34 cellular contexts compared by ENCODE assay signal in the genomic region with DNA sequence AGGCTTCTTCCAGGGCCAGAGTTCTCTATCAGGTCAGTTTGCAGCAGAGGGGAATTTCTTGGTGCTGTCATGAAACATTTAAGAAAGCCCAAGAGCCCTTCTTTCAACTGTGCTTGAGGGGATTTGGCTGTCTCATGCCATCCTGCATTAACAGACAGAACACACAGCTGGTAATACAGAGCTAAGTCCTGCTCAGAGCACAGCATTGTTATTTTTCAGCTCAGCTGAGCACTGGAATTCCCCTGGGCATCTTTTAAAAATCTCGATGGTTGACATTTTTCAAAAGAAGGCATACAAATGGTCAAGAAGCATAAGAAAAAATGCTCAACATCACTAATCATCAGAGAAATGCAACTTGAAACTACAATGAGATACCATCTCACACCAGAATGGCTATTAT. TPM values are rescaled to one million over a fixed set of nuclear protein-coding genes. Genes with fewer than 3 reads are reported as not detected.
DNase-seq lines count a peak whose midpoint lies in the region; ATAC-seq, FAIRE-seq and TF ChIP-seq lines count a peak whose summit lies in the region.
"Had no signal": no experiment of that assay in that cellular context is flagged by ENCODE, and none has a peak within 500 bp of the region (broad histone marks: within the 10 kb centered on the region; RNA-seq: fewer than 3 reads in every experiment).

No MANE protein-coding gene starts in this region.

- H3K4me1 ChIP-seq in GM12878 (ENCODE audit: control insufficient read depth, insufficient read depth, low read length): no peaks in the 10 kb centered on the region
- H3K4me1 ChIP-seq in trophoblast cell (ENCODE audit: control insufficient read depth in 1 of 2, insufficient read depth in 2 of 2, low read length in 2 of 2): peaks cover 2 to 13% of the 10 kb centered on the region in 2 experiments
- H3K4me1 ChIP-seq: HAP-1 had no signal

- no peak overlapping the region for H3K18ac ChIP-seq in trophoblast cell (ENCODE audit: low read length)

- H2AFZ ChIP-seq in GM12878 (ENCODE audit: control insufficient read depth, low read depth, low read length): no peak overlapping the region; the same call in 1 of the 2 replicates
- no peak overlapping the region for H2AFZ ChIP-seq in trophoblast cell (ENCODE audit: insufficient read depth, low read length, poor library complexity)

- no peak overlapping the region for H3K14ac ChIP-seq in trophoblast cell (ENCODE audit: low read length)

- H3K4ac ChIP-seq in trophoblast cell (ENCODE audit: low read depth, low read length): no peak overlapping the region

- H2BK120ac ChIP-seq in trophoblast cell (ENCODE audit: insufficient read depth, low read length, poor library complexity): no peak overlapping the region

- WGBS in GM12878 (ENCODE audit: insufficient coverage, insufficient replicate concordance, low lambda C conversion rate, missing lambda C conversion rate): 0% methylated on average over 1 of the region's 1 CpG
- WGBS in trophoblast cell (ENCODE audit: extremely low coverage, insufficient coverage, insufficient read length): no CpG with 5 or more reads among the region's 1 CpG

- no peak overlapping the region for H3K9ac ChIP-seq in GM12878 (ENCODE audit: control insufficient read depth, insufficient read depth, low read length)
- no peak overlapping the region for H3K9ac ChIP-seq in trophoblast cell (ENCODE audit: low read length)

- RAD21 ChIA-PET in GM12878 (lab: Charles Lee; ENCODE audit: unreplicated experiment): interaction anchor here (0.6 to 2.0 kb wide), 3 partner anchors 23 to 264 kb away, joined by 3 to 12 read pairs (median 3); no protein-coding TSS in a partner anchor

- no peak for TF ChIP-seq CTCF in GM12865 (IDR thresholded peaks at IDR 0.05; ENCODE audit: insufficient read depth, low read depth, low read length, missing control alignments)
- no peak for TF ChIP-seq CTCF in GM12878 (IDR thresholded peaks at IDR 0.05 in 2 of 3, conservative IDR thresholded peaks at IDR 0.05 in 1 of 3; ENCODE audit: control insufficient read depth in 2 of 3, extremely low read depth in 1 of 3, insufficient read depth in 1 of 3, low read depth in 3 of 3, low read length in 3 of 3)

- TF ChIP-seq EP300 in GM12878 (IDR thresholded peaks at IDR 0.05; ENCODE audit: borderline replicate concordance in 1 of 2, control insufficient read depth in 1 of 2, low read depth in 2 of 2, low read length in 2 of 2): 0 out of 4 replicates have a peak, but pooled peaks of 1 of the 2 experiments have one; percentile 31

- DNase-seq in GM12865 (ENCODE audit: low read depth): peak; percentile 73
- peak; percentile 60 for DNase-seq in GM12878 (ENCODE audit: low read depth, low spot score)
- peak; percentile 49 to 90 for DNase-seq in trophoblast cell
- no peak for DNase-seq in T-helper 17 cell
- DNase-seq in amniotic stem cell (lab: John Stamatoyannopoulos, UW): no peak
- DNase-seq: activated CD4-positive, alpha-beta T cell treated with anti-CD3 and anti-CD28 coated beads for 36 hours; activated CD8-positive, alpha-beta T cell treated with anti-CD3 and anti-CD28 coated beads, Interleukin-2, amount 10 ng/mL, durations not matched to agents 7 days and 5 days; activated naive CD8-positive, alpha-beta T cell treated with anti-CD3 and anti-CD28 coated beads for 36 hours; AML-193; CD4-positive, alpha-beta memory T cell; effector memory CD8-positive, alpha-beta T cell; erythroblast; glutamatergic neuron; KG1; mammary epithelial cell; NCI-H1436; NCI-H2081; NCI-H345; ovary; SIG-M5; stimulated activated naive CD4-positive, alpha-beta T cell treated with Interleukin-2 at 50 U/mL for 16 hours; T-helper 9 cell had no signal

- no peaks in the 10 kb centered on the region; the same call in 2 of the 3 replicates for H3K9me3 ChIP-seq in GM12878 (replicated peaks; ENCODE audit: control insufficient read depth, insufficient read depth, low read length)
- no peaks in the 10 kb centered on the region for H3K9me3 ChIP-seq in trophoblast cell (ENCODE audit: insufficient read depth, low read depth, low read length)
- H3K9me3 ChIP-seq in T-helper 17 cell (ENCODE audit: control insufficient read depth, low read length, poor library complexity, severe bottlenecking): no peaks in the 10 kb centered on the region
- H3K9me3 ChIP-seq: HAP-1, ovary, suprapubic skin had no signal

- no peak for FAIRE-seq in GM12878 (lab: Jason Lieb, UNC)
- FAIRE-seq: astrocyte, GM18507, HTR-8/SVneo, RCC 7860 had no signal

- TF ChIP-seq RAD21 in GM12878 (IDR thresholded peaks at IDR 0.05; ENCODE audit: insufficient read depth, low read depth, low read length): no peak

- H2AK5ac ChIP-seq in trophoblast cell (ENCODE audit: low read length): no peak overlapping the region

- H3K79me1 ChIP-seq in trophoblast cell (ENCODE audit: low read length): peaks cover 9% of the 10 kb centered on the region

- H3K27me3 ChIP-seq in GM12878 (replicated peaks in 1 of 2; ENCODE audit: control insufficient read depth in 2 of 2, insufficient read depth in 2 of 2, low read length in 1 of 2): no peaks in the 10 kb centered on the region
- H3K27me3 ChIP-seq in trophoblast cell (ENCODE audit: insufficient read depth, low read length): no peaks in the 10 kb centered on the region
- H3K27me3 ChIP-seq: ovary, suprapubic skin had no signal

- no peaks in the 10 kb centered on the region for H3K79me2 ChIP-seq in GM12878 (ENCODE audit: control insufficient read depth, insufficient read depth, low read length)
- H3K79me2 ChIP-seq in trophoblast cell (ENCODE audit: control insufficient read depth, insufficient read depth, low read length, poor library complexity): no peaks in the 10 kb centered on the region

- TF ChIP-seq POLR2A in GM12878 (IDR thresholded peaks at IDR 0.05; ENCODE audit: low read depth, low read length): no peak

- no peak overlapping the region for H2BK12ac ChIP-seq in trophoblast cell (ENCODE audit: low read length)

- no peak overlapping the region for H3K27ac Mint-ChIP-seq in T-helper 17 cell
- H3K27ac Mint-ChIP-seq: activated CD4-positive, alpha-beta T cell treated with anti-CD3 and anti-CD28 coated beads for 36 hours; activated CD8-positive, alpha-beta T cell treated with anti-CD3 and anti-CD28 coated beads, Interleukin-2, amount 10 ng/mL, durations not matched to agents 7 days and 5 days; activated naive CD8-positive, alpha-beta T cell treated with anti-CD3 and anti-CD28 coated beads for 36 hours; activated T-helper 2 cell treated with anti-CD3 and anti-CD28 coated beads, Interferon-gamma antibody, Interleukin-2, Interleukin-4, amounts not matched to agents 10 μg/mL and 5 μg/mL and 100 μg/mL, durations not matched to agents 14 hours and 24 hours and 36 hours; CD4-positive, alpha-beta memory T cell; effector memory CD8-positive, alpha-beta T cell had no signal

- CTCF ChIA-PET in GM12878 (lab: Yijun Ruan, JAX): interaction anchor here (0.6 to 0.7 kb wide), 2 partner anchors 29 to 554 kb away, joined by 3 read pairs; no protein-coding TSS in a partner anchor

- no peak overlapping the region for H4K8ac ChIP-seq in trophoblast cell (ENCODE audit: low read depth, low read length)

- no peak overlapping the region for H4K91ac ChIP-seq in trophoblast cell (ENCODE audit: low read depth, low read length)

- no peak overlapping the region for H3K27ac ChIP-seq in GM12878 (ENCODE audit: control insufficient read depth, insufficient read depth)
- no peak overlapping the region for H3K27ac ChIP-seq in trophoblast cell (ENCODE audit: low read depth, low read length)
- H3K27ac ChIP-seq: coronary artery, ovary, suprapubic skin had no signal

- H3K27me3 Mint-ChIP-seq in T-helper 17 cell: peaks cover 9% of the 10 kb centered on the region
- H3K27me3 Mint-ChIP-seq: activated CD4-positive, alpha-beta T cell treated with anti-CD3 and anti-CD28 coated beads for 36 hours; activated naive CD8-positive, alpha-beta T cell treated with anti-CD3 and anti-CD28 coated beads for 36 hours had no signal

- no peak overlapping the region for H3K4me2 ChIP-seq in GM12878 (ENCODE audit: control insufficient read depth, insufficient read depth)
- H3K4me2 ChIP-seq in trophoblast cell (ENCODE audit: low read length): no peak overlapping the region

- SMC1A ChIA-PET in GM12878 (lab: Charles Lee; ENCODE audit: uncharacterized antibody, unreplicated experiment): interaction anchor here (1.1 to 2.8 kb wide), 4 partner anchors 48 to 92 kb away, joined by 3 to 19 read pairs (median 4); no protein-coding TSS in a partner anchor

- no peak overlapping the region for H3K4me3 Mint-ChIP-seq in T-helper 17 cell
- H3K4me3 Mint-ChIP-seq: activated CD4-positive, alpha-beta T cell treated with anti-CD3 and anti-CD28 coated beads for 36 hours; activated CD8-positive, alpha-beta T cell treated with anti-CD3 and anti-CD28 coated beads, Interleukin-2, amount 10 ng/mL, durations not matched to agents 7 days and 5 days; activated naive CD8-positive, alpha-beta T cell treated with anti-CD3 and anti-CD28 coated beads for 36 hours; CD4-positive, alpha-beta memory T cell; effector memory CD8-positive, alpha-beta T cell; nephron had no signal

- H3K36me3 ChIP-seq in GM12878 (ENCODE audit: control insufficient read depth in 2 of 2, insufficient read depth in 2 of 2, low read length in 1 of 2) (no peaks in the 10 kb centered on the region), trophoblast cell (ENCODE audit: control insufficient read depth in 1 of 2, insufficient read depth in 2 of 2, low read length in 2 of 2) (no peaks in the 10 kb centered on the region)
- H3K36me3 ChIP-seq: HAP-1, ovary, suprapubic skin had no signal

- BruUV-seq in GM12878 (replicated peaks; lab: Mats Ljungman, UMichigan): no TSS peak

- no peak overlapping the region for H3K4me3 ChIP-seq in GM12865 (ENCODE audit: low read depth, low read length)
- H3K4me3 ChIP-seq in GM12878: no peak overlapping the region
- H3K4me3 ChIP-seq in trophoblast cell (ENCODE audit: low read depth, low read length): no peak overlapping the region
- H3K4me3 ChIP-seq: coronary artery, HAP-1, ovary, suprapubic skin had no signal

- H2BK5ac ChIP-seq in trophoblast cell (ENCODE audit: low read depth, low read length, poor library complexity): no peak overlapping the region

- H4K12ac ChIP-seq in trophoblast cell (ENCODE audit: low read depth, low read length): no peak overlapping the region

- H3K36me3 Mint-ChIP-seq in T-helper 17 cell (ENCODE audit: low read depth): peaks cover 3% of the 10 kb centered on the region
- H3K36me3 Mint-ChIP-seq: activated naive CD8-positive, alpha-beta T cell treated with anti-CD3 and anti-CD28 coated beads for 36 hours; CD4-positive, alpha-beta memory T cell had no signal

- peaks cover 4% of the 10 kb centered on the region for H3K4me1 Mint-ChIP-seq in T-helper 17 cell
- H3K4me1 Mint-ChIP-seq: CD4-positive, alpha-beta memory T cell had no signal

- H4K20me1 ChIP-seq in GM12878 (ENCODE audit: control insufficient read depth, insufficient read depth): no peaks in the 10 kb centered on the region

- no peak overlapping the region for H3K23ac ChIP-seq in trophoblast cell (ENCODE audit: low read length)

- intact Hi-C loops in GM12878 (cut with micrococcal nuclease; ENCODE audit: unreplicated experiment): loop anchor here (5.0 kb wide), 1 partner anchor 75 kb away; no protein-coding TSS in a partner anchor

- POLR2A ChIA-PET in GM12878 (lab: Charles Lee): interaction anchor here (0.6 to 0.9 kb wide), 2 partner anchors 11 to 1346 kb away, joined by 3 to 4 read pairs; no protein-coding TSS in a partner anchor

- in situ Hi-C loops in GM12878 (cut with MboI): no loop called here

- ATAC-seq in HG03159 (IDR thresholded peaks at IDR 0.05; ENCODE audit: unreplicated experiment): peak; percentile 52
- peak; percentile 95 for ATAC-seq in GM12878
- no peak for ATAC-seq in T-helper 17 cell
- no peak for ATAC-seq in HG02884 (IDR thresholded peaks at IDR 0.05; ENCODE audit: unreplicated experiment)
- ATAC-seq: activated CD4-positive, alpha-beta T cell treated with anti-CD3 and anti-CD28 coated beads for 36 hours; activated CD8-positive, alpha-beta T cell treated with anti-CD3 and anti-CD28 coated beads, Interleukin-2, amount 10 ng/mL, durations not matched to agents 7 days and 5 days; effector memory CD8-positive, alpha-beta T cell had no signal

RNA-seq across cellular contexts. Expression of gene IL1R2, which starts 14.9 kb away (rescaled TPM):
- 2.3 and 4.4 TPM in 2 replicates for total RNA-seq in GM12878 (2013; cell fraction: nucleolus; rRNA removed)
- 0.33 and 1.4 TPM in 2 replicates for total RNA-seq in GM12878 (2014; rRNA removed)
- total RNA-seq in GM12878 (2014; rRNA removed; fragmentation: Illumina TruSeq; extraction: Trizol): 0.41 and 0.54 TPM in 2 replicates
- total RNA-seq in GM12878 (2021): 0.35 and 0.64 TPM in 2 replicates
- polyA plus RNA-seq in GM12878 (2011; ENCODE audit: low read depth): 3.1 TPM
- polyA plus RNA-seq in GM12878 (2011; rRNA removed): 6.4 and 7.1 TPM in 2 replicates
- polyA plus RNA-seq in GM12878 (2011; cell fraction: cytosol; rRNA removed): 6.0 and 7.2 TPM in 2 replicates
- 4.4 and 4.8 TPM in 2 replicates for polyA plus RNA-seq in GM12878 (2011; cell fraction: nucleus; rRNA removed)
- polyA plus RNA-seq in GM12878 (2012): 2.5 and 5.5 TPM in 2 replicates
- polyA plus RNA-seq in GM12878 (2014; fragmentation: Illumina TruSeq; extraction: Trizol): 0.53 and 0.71 TPM in 2 replicates
- under 1 TPM; 0.44 to 0.60 TPM for polyA plus RNA-seq in GM12878 (2014; fragmentation: Nextera tagmentation; extraction: Ambion mirVana)
- 0.36 and 0.55 TPM in 2 replicates for polyA plus RNA-seq in GM12878 (2014; rRNA removed)
- polyA plus RNA-seq in GM12878 (2016; fragmentation: Nextera tagmentation; extraction: Ambion mirVana): 1 to 10 TPM; 2.2 to 2.6 TPM
- polyA minus RNA-seq in GM12878 (2011; rRNA and poly(A)+ RNA removed): 3.3 and 4.2 TPM in 2 replicates
- 2.0 TPM in 1 of 2 replicates, not detected in the other for polyA minus RNA-seq in GM12878 (2011; cell fraction: cytosol; rRNA and poly(A)+ RNA removed)
- 1.1 and 1.5 TPM in 2 replicates for polyA minus RNA-seq in GM12878 (2011; cell fraction: nucleus; rRNA and poly(A)+ RNA removed)
- polyA plus RNA-seq in trophoblast cell (2013): 1.0 and 1.4 TPM in 2 replicates
- total RNA-seq in T-helper 17 cell: 1 to 10 TPM; 1.1 to 1.9 TPM
- total RNA-seq: A673; activated CD8-positive, alpha-beta T cell treated with anti-CD3 and anti-CD28 coated beads, Interleukin-2, amount 10 ng/mL, durations not matched to agents 7 days and 5 days; CD4-positive, alpha-beta memory T cell had no signal

Comparison
In these comparisons a context has a peak if more than half of its experiments do, and no peak if none do; other contexts are left out.
1. DNase-seq: peak in GM12865 (single experiment), GM12878 (single experiment) and trophoblast cell (2 of 2); none in T-helper 17 cell (0 of 3) and amniotic stem cell (single experiment).
2. ATAC-seq: peak in HG03159 (single experiment) and GM12878 (single experiment); none in T-helper 17 cell (single experiment) and HG02884 (single experiment).